In the genomic region with DNA sequence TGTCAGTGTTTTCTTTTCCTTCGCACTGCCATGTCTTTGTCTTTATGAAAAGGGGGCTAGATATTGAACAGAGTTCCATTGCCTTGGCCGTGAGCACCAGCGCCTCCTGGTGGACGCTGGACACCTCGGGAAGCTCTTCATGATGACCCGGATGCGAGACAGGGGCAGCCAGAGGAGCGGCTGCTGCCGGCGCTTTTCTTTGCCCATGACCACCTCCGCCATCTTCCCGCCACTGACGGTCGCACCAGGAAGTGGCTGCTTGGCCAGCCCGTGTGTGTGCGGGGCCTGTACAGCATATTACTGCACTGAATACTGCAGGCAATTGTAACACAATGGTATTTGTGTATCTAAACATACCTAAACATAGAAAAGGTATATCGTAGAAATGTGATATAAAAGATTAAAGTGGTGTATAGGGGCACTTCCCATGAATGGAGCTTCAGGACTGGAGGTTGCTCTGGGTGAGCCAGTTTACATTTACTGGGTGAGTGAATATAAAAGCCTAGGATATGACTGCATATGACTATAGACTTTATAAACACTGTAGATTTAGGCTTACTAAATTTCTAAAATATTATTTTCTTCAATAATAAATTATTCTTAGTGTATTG, we compare ENCODE assay signal across 8 cellular contexts. TPM values are rescaled to one million over a fixed set of nuclear protein-coding genes. Genes with fewer than 3 reads are reported as not detected.
DNase-seq lines count a peak whose midpoint lies in the region; ATAC-seq and TF ChIP-seq lines count a peak whose summit lies in the region.

No MANE protein-coding gene starts in this region.

- H3K4me3 ChIP-seq in LNCaP clone FGC (ENCODE audit: low read depth, low read length) (no peak overlapping the region), fibroblast of the aortic adventitia (ENCODE audit: low read depth, low read length) (no peak overlapping the region)

- ATAC-seq in GM18511 (IDR thresholded peaks at IDR 0.05; ENCODE audit: unreplicated experiment) (peak; percentile 77), HG02642 (IDR thresholded peaks at IDR 0.05; ENCODE audit: poor library complexity, unreplicated experiment) (no peak), esophagus mucosa (no peak)

- peak; percentile 58 for TF ChIP-seq CTCF in LNCaP clone FGC (IDR thresholded peaks at IDR 0.05; ENCODE audit: control insufficient read depth, extremely low read depth, insufficient read depth)
- TF ChIP-seq CTCF in fibroblast of the aortic adventitia (IDR thresholded peaks at IDR 0.05; ENCODE audit: insufficient read depth, low read length), result peak; percentile 58

- DNase-seq in AG08396 (ENCODE audit: low spot score) (peak; percentile 16), LNCaP clone FGC (ENCODE audit: low read depth) (no peak), fibroblast of the aortic adventitia (ENCODE audit: low read depth) (peak; percentile 8), putamen (ENCODE audit: low spot score) (no peak)
- DNase-seq in activated CD4-positive, CD25-positive, alpha-beta regulatory T cell (lab: John Stamatoyannopoulos, UW), result no peak

RNA-seq across cellular contexts. Expression of a gene that starts 15.8 kb away (rescaled TPM):
- total RNA-seq in fibroblast of the aortic adventitia (ENCODE audit: low replicate concordance) (not detected in 2 replicates), esophagus mucosa (not detected)

Comparison
In these comparisons a context has a peak if more than half of its experiments do, and no peak if none do; other contexts are left out.
1. DNase-seq: peak in AG08396 (single experiment) and fibroblast of the aortic adventitia (single experiment); none in LNCaP clone FGC (single experiment), activated CD4-positive, CD25-positive, alpha-beta regulatory T cell (0 of 4) and putamen (single experiment).